8 cellular contexts compared by ENCODE assay signal in the genomic region with DNA sequence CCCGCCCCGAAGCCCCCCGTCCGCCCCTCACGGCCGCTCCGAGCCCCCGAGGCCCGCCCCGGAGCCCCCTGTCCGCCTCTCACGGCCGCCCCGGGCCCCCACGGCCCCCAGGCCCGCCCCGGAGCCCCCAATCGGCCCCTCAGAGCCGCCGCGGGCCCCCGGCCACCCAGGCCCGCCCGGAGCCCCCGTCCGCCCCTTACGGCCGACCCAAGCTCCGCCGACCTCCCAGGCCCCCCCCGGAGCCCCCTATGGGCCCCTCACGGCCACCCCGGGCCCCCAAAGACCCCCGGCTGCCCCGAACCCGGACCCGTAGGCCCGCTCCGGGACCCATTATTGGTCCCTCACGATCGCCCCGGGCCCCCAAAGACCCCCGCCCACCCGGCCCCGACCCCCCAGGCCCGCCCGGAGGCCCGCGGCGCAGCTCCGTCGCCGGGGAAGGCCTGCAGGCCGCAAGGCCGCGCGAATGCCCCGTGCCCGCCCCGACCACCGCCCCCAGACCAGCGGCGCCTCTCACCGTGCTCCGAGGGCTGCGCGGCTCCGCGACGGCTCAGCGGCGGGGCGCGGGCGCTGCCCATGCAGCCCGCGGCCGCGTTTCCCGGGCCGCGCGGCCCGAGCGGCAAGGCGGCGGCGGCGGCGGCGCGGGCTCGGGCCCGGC. TPM values are rescaled to one million over a fixed set of nuclear protein-coding genes. Genes with fewer than 3 reads are reported as not detected.
DNase-seq lines count a peak whose midpoint lies in the region; ATAC-seq and TF ChIP-seq lines count a peak whose summit lies in the region.

No MANE protein-coding gene starts in this region.

- H3K9ac ChIP-seq in skeletal muscle tissue (ENCODE audit: low read depth in 1 of 3, low read length in 3 of 3) = peak overlapping the region in 2 of 3 donors; percentile 70 to 78

- no peak for TF ChIP-seq CTCF in WI38 (IDR thresholded peaks at IDR 0.05; ENCODE audit: low read depth, low read length)
- no peak for TF ChIP-seq CTCF in left ventricle myocardium inferior (IDR thresholded peaks at IDR 0.05; ENCODE audit: borderline replicate concordance)
- no peak for TF ChIP-seq CTCF in GM20000 (IDR thresholded peaks at IDR 0.05; ENCODE audit: extremely low read depth, missing control alignments)

- H3K36me3 ChIP-seq in left ventricle myocardium inferior (no peaks in the 10 kb centered on the region), skeletal muscle tissue (ENCODE audit: control insufficient read depth in 3 of 3, insufficient read depth in 3 of 3, low read length in 3 of 3) (no peaks in the 10 kb centered on the region)

- H3K27ac ChIP-seq in left ventricle myocardium inferior (replicated peaks) (peak overlapping the region; percentile 98), skeletal muscle tissue (ENCODE audit: low read depth, low read length) (peak overlapping the region; percentile 85)

- ATAC-seq in GM21360 (IDR thresholded peaks at IDR 0.05; ENCODE audit: unreplicated experiment) (peak; percentile 2), GM19467 (IDR thresholded peaks at IDR 0.05; ENCODE audit: unreplicated experiment) (no peak)

- no peaks in the 10 kb centered on the region for H3K9me3 ChIP-seq in left ventricle myocardium inferior (replicated peaks)
- H3K9me3 ChIP-seq in skeletal muscle tissue (ENCODE audit: control insufficient read depth in 3 of 3, low read length in 3 of 3) = no peaks in the 10 kb centered on the region

- intact Hi-C loops in left ventricle myocardium inferior (cut with micrococcal nuclease) = loop anchor here (10.0 kb wide), 1 partner anchor 155 kb away; no protein-coding TSS in a partner anchor

- H3K4me1 ChIP-seq in left ventricle myocardium inferior (peaks cover 71% of the 10 kb centered on the region), skeletal muscle tissue (ENCODE audit: control insufficient read depth in 3 of 3, insufficient read depth in 3 of 3, low read length in 3 of 3) (peaks cover 42 to 61% (median 50%) of the 10 kb centered on the region in 3 donors)

- H3K27me3 ChIP-seq in left ventricle myocardium inferior (ENCODE audit: low read depth) (no peaks in the 10 kb centered on the region), skeletal muscle tissue (ENCODE audit: control insufficient read depth in 3 of 3, insufficient read depth in 3 of 3, low read length in 3 of 3) (no peaks in the 10 kb centered on the region)

- peak overlapping the region; percentile 69 for H3K4me3 ChIP-seq in WI38 (ENCODE audit: low read depth, low read length)
- H3K4me3 ChIP-seq in left ventricle myocardium inferior = peak overlapping the region; percentile 93
- peak overlapping the region in 2 of 3 donors; percentile 52 to 68 for H3K4me3 ChIP-seq in skeletal muscle tissue (ENCODE audit: low read length in 3 of 3)

- DNase-seq in left ventricle myocardium inferior (no peak), GM20000 (ENCODE audit: low spot score) (no peak), glomerular visceral epithelial cell (ENCODE audit: extremely low spot score) (no peak)
- DNase-seq in NK-92 treated with Interleukin-12 subunit alpha and Interleukin-12 subunit beta, amount 100 ng/mL, for 24 hours (lab: John Stamatoyannopoulos, UW) = no peak

RNA-seq across cellular contexts. Expression of a gene that starts 0.5 kb away (rescaled TPM):
- total RNA-seq in left ventricle myocardium inferior (63.8 TPM), skeletal muscle tissue (21.4 TPM)

RNA-seq across cellular contexts. Expression of a gene that starts 18.3 kb away (rescaled TPM):
- total RNA-seq in left ventricle myocardium inferior (104 TPM), skeletal muscle tissue (83.0 TPM)
